Comparison of ENCODE assay signal across 8 cellular contexts in genomic region chr1:24928631-24929090, GRCh38. TPM values are rescaled to one million over a fixed set of nuclear protein-coding genes. Genes with fewer than 3 reads are reported as not detected.
A peak's percentile ranks its signal among the peaks of the same experiment; 100 is the strongest.
DNase-seq lines count a peak whose midpoint lies in the region; ATAC-seq and TF ChIP-seq lines count a peak whose summit lies in the region.

No MANE protein-coding gene starts in this region.

- H3K4ac ChIP-seq in mesenchymal stem cell (ENCODE audit: low read depth in 1 of 2, low read length in 2 of 2): no peak overlapping the region

- peak in 4 of 7 experiments; percentile 68 to 78 (median 73) for DNase-seq in CD8-positive, alpha-beta T cell
- peak; percentile 87 for DNase-seq in activated effector memory CD4-positive, alpha-beta T cell treated with anti-CD3 and anti-CD28 coated beads, Interleukin-2, amount 50 U/mL, for 16 hours
- DNase-seq in mesenchymal stem cell (peak; percentile 38), NCI-H345 treated with DMSO at 0.1 percent for 48 hours (lab: John Stamatoyannopoulos, UW; ENCODE audit: unreplicated experiment) (no peak)

- peak overlapping the region; percentile 95 for H3K27ac ChIP-seq in CD8-positive, alpha-beta T cell (ENCODE audit: low read depth, low read length)
- H3K27ac ChIP-seq in KMS-11 (peak overlapping the region; percentile 85), mesenchymal stem cell (ENCODE audit: low read length, poor library complexity, severe bottlenecking) (no peak overlapping the region)

- peaks cover 53% of the 10 kb centered on the region for H3K36me3 Mint-ChIP-seq in CD8-positive, alpha-beta T cell

- no peak overlapping the region for H4K8ac ChIP-seq in mesenchymal stem cell (ENCODE audit: low read length)

- H3K4me3 Mint-ChIP-seq in CD8-positive, alpha-beta T cell: peak overlapping the region; percentile 93

- H3K14ac ChIP-seq in mesenchymal stem cell (ENCODE audit: low read length in 2 of 2): no peak overlapping the region

- H4K20me1 ChIP-seq in KMS-11 (ENCODE audit: insufficient read depth): no peaks in the 10 kb centered on the region

- intact Hi-C loops in CD8-positive, alpha-beta T cell (cut with DNase I, micrococcal nuclease): loop anchor here (5.0 to 10.0 kb wide), 2 partner anchors 319 to 424 kb away; partner anchors contain the start of genes RCAN3 (in 2 of the 2) and RSRP1 (in 1 of the 2)

- peaks cover 61% of the 10 kb centered on the region for H3K4me1 Mint-ChIP-seq in CD8-positive, alpha-beta T cell (ENCODE audit: low read depth)

- peak overlapping the region; percentile 99 for H3K27ac Mint-ChIP-seq in CD8-positive, alpha-beta T cell

- H2AFZ ChIP-seq in KMS-11 (ENCODE audit: low read depth) (no peak overlapping the region), mesenchymal stem cell (ENCODE audit: low read depth, low read length) (no peak overlapping the region)

- no peak overlapping the region for H3K18ac ChIP-seq in mesenchymal stem cell (ENCODE audit: low read depth in 1 of 2, low read length in 2 of 2)

- H2BK5ac ChIP-seq in mesenchymal stem cell (ENCODE audit: low read depth, low read length, poor library complexity, severe bottlenecking): no peak overlapping the region

- H3K4me2 ChIP-seq in KMS-11: peak overlapping the region; percentile 94
- no peak overlapping the region for H3K4me2 ChIP-seq in mesenchymal stem cell (ENCODE audit: low read length, poor library complexity, severe bottlenecking)

- H2BK15ac ChIP-seq in mesenchymal stem cell (ENCODE audit: low read depth, poor library complexity, severe bottlenecking): no peak overlapping the region

- H3K4me3 ChIP-seq in CD8-positive, alpha-beta T cell (ENCODE audit: low read depth, low read length): peak overlapping the region; percentile 89
- H3K4me3 ChIP-seq in KMS-11 (IDR thresholded peaks at IDR 0.05; ENCODE audit: insufficient read depth, low read depth, low read length) (no peak overlapping the region), mesenchymal stem cell (ENCODE audit: insufficient read depth in 1 of 2, low read depth in 1 of 2, low read length in 2 of 2) (no peak overlapping the region)

- peaks cover 67% of the 10 kb centered on the region for H3K4me1 ChIP-seq in CD8-positive, alpha-beta T cell (ENCODE audit: insufficient read depth, low read length)
- H3K4me1 ChIP-seq in KMS-11 (ENCODE audit: low read depth, poor library complexity, severe bottlenecking) (peaks cover 36% of the 10 kb centered on the region), mesenchymal stem cell (ENCODE audit: control insufficient read depth, insufficient read depth, low read depth, low read length) (peaks cover 18% of the 10 kb centered on the region)

- no peaks in the 10 kb centered on the region for H3K9me3 Mint-ChIP-seq in CD8-positive, alpha-beta T cell

- peaks cover 19% of the 10 kb centered on the region for H3K36me3 ChIP-seq in CD8-positive, alpha-beta T cell (ENCODE audit: insufficient read depth, low read length)
- peaks cover 5% of the 10 kb centered on the region; the same call in 1 of the 2 replicates for H3K36me3 ChIP-seq in KMS-11 (ENCODE audit: insufficient read depth)
- H3K36me3 ChIP-seq in mesenchymal stem cell (ENCODE audit: control insufficient read depth in 1 of 2, insufficient read depth in 2 of 2, low read depth in 1 of 2, low read length in 2 of 2): no peaks in the 10 kb centered on the region

- CTCF ChIA-PET in CD8-positive, alpha-beta T cell (lab: Charles Lee): interaction anchor here (1.3 to 14.6 kb wide), 12 partner anchors 17 to 276 kb away, joined by 3 to 111 read pairs (median 8); no protein-coding TSS in a partner anchor

- no peaks in the 10 kb centered on the region for H3K9me3 ChIP-seq in CD8-positive, alpha-beta T cell (ENCODE audit: low read length)
- H3K9me3 ChIP-seq in mesenchymal stem cell (ENCODE audit: control insufficient read depth, low read length): no peaks in the 10 kb centered on the region

- H3K27me3 Mint-ChIP-seq in CD8-positive, alpha-beta T cell (ENCODE audit: low read depth): no peaks in the 10 kb centered on the region

- no peak overlapping the region for H4K91ac ChIP-seq in mesenchymal stem cell (ENCODE audit: low read length)

- POLR2A ChIA-PET in CD8-positive, alpha-beta T cell (lab: Charles Lee): interaction anchor here (0.7 to 9.8 kb wide), 23 partner anchors 10 to 306 kb away, joined by 3 to 195 read pairs (median 8); no protein-coding TSS in a partner anchor

- no peaks in the 10 kb centered on the region for H3K27me3 ChIP-seq in CD8-positive, alpha-beta T cell (ENCODE audit: insufficient read depth, low read length)
- H3K27me3 ChIP-seq in KMS-11 (ENCODE audit: insufficient read depth, low read depth) (no peaks in the 10 kb centered on the region), mesenchymal stem cell (ENCODE audit: control insufficient read depth in 1 of 2, insufficient read depth in 1 of 2, low read length in 2 of 2) (peaks cover 89 to 94% of the 10 kb centered on the region in 2 experiments)

- TF ChIP-seq CTCF in CD8-positive, alpha-beta T cell (IDR thresholded peaks at IDR 0.05): no peak
- no peak for TF ChIP-seq CTCF in KMS-11 (conservative IDR thresholded peaks at IDR 0.05; ENCODE audit: low read depth, low read length)

- ATAC-seq in CD8-positive, alpha-beta T cell: no peak
- ATAC-seq in GM19463 (IDR thresholded peaks at IDR 0.05; ENCODE audit: unreplicated experiment): no peak
- ATAC-seq in GM18873 (IDR thresholded peaks at IDR 0.05; ENCODE audit: low FRiP score, unreplicated experiment): no peak
- ATAC-seq in HG03175 (IDR thresholded peaks at IDR 0.05; ENCODE audit: unreplicated experiment): no peak

- 2% methylated on average over 21 of the region's 24 CpGs for WGBS in mesenchymal stem cell

- H3K23ac ChIP-seq in mesenchymal stem cell (ENCODE audit: low read length in 2 of 2): no peak overlapping the region

- H3K79me1 ChIP-seq in mesenchymal stem cell (replicated peaks; ENCODE audit: low read length, poor library complexity, severe bottlenecking): no peaks in the 10 kb centered on the region

- H2BK12ac ChIP-seq in mesenchymal stem cell (ENCODE audit: low read length in 2 of 2): no peak overlapping the region

- H3K9ac ChIP-seq in KMS-11 (peak overlapping the region; percentile 76), mesenchymal stem cell (ENCODE audit: low read length) (no peak overlapping the region)

- H3K79me2 ChIP-seq in KMS-11 (ENCODE audit: insufficient read depth, low read depth): peaks cover 60% of the 10 kb centered on the region

- H2BK120ac ChIP-seq in mesenchymal stem cell (ENCODE audit: low read depth, low read length): no peak overlapping the region

- no peak overlapping the region for H2AK5ac ChIP-seq in mesenchymal stem cell (ENCODE audit: low read length, severe bottlenecking)

RNA-seq across cellular contexts. Expression of gene RUNX3, which starts 1.4 kb away (rescaled TPM):
- total RNA-seq in CD8-positive, alpha-beta T cell: 100 to 1,000 TPM; 423 to 424 TPM
- polyA plus RNA-seq in mesenchymal stem cell (2013, experiment 1 of 2): 0.25 TPM
- polyA plus RNA-seq in mesenchymal stem cell (2013, experiment 2 of 2): 0.33 TPM
